Comparison of ENCODE assay signal across 17 cellular contexts in the genomic region with DNA sequence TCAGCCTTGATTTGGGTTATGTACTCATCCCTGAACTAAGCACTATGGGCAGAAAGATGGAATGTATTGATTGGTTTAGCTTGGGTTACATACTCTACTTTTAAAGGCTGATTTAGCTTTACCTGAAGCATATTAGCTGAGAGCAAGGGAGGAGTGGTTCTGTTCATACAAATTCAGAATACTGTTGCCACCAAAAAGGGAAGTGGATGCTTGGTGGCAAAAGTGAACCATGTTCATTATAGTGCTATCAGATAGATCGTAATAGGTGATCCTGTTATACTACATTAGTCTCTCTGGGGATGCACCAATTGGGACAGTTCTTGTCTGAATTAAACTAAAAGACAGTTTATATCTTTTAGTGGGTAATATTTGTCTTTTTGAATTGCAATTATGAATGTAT. TPM values are rescaled to one million over a fixed set of nuclear protein-coding genes. Genes with fewer than 3 reads are reported as not detected.
DNase-seq lines count a peak whose midpoint lies in the region; FAIRE-seq and TF ChIP-seq lines count a peak whose summit lies in the region.
"Had no signal": no experiment of that assay in that cellular context is flagged by ENCODE, and none has a peak within 500 bp of the region (broad histone marks: within the 10 kb centered on the region; RNA-seq: fewer than 3 reads in every experiment).

No MANE protein-coding gene starts in this region.

- 91 to 100% (median 92%) methylated on average over 1 of the region's 1 CpG for WGBS in small intestine, 3 donors

- no peak for TF ChIP-seq CTCF in neutrophil (IDR thresholded peaks at IDR 0.05)

- peak; percentile 5 for DNase-seq in SIG-M5 treated with dmso at 0.1 percent for 504 hours (lab: John Stamatoyannopoulos, UW; ENCODE audit: unreplicated experiment)
- DNase-seq in SIG-M5 (lab: John Stamatoyannopoulos, UW): no peak
- DNase-seq in MV-4-11 (lab: John Stamatoyannopoulos, UW): peak; percentile 25
- DNase-seq in SKM-1 (lab: John Stamatoyannopoulos, UW; ENCODE audit: unreplicated experiment): peak; percentile 10
- DNase-seq in small intestine: no peak
- DNase-seq in NCI-H1436 (lab: John Stamatoyannopoulos, UW): no peak
- DNase-seq in activated CD4-positive, alpha-beta T cell treated with anti-CD3 and anti-CD28 coated beads, Interleukin-2, amount 50 U/mL, for 48 hours: no peak
- DNase-seq: Caco-2, DMS153, NCI-H1105 treated with DMSO at 0.1 percent for 48 hours, NCI-H187, NCI-H2107, NCI-H510A, NCI-H774 had no signal

- FAIRE-seq in small intestine (lab: Jason Lieb, UNC): no peak

- H3K4me1 ChIP-seq in neutrophil (ENCODE audit: control insufficient read depth in 1 of 2, insufficient read depth in 1 of 2, low read depth in 1 of 2, low read length in 1 of 2) (peaks cover 29 to 32% of the 10 kb centered on the region in 2 experiments), small intestine (ENCODE audit: control insufficient read depth in 2 of 2, insufficient read depth in 1 of 2, low read depth in 1 of 2, low read length in 1 of 2) (no peaks in the 10 kb centered on the region)

- peak overlapping the region; percentile 71 for H3K27ac ChIP-seq in neutrophil
- H3K27ac ChIP-seq in small intestine (ENCODE audit: low read depth in 1 of 2, low read length in 1 of 2): no peak overlapping the region
- H3K27ac ChIP-seq: 22Rv1, C4-2B had no signal

- H3K36me3 ChIP-seq in neutrophil (peaks cover 2% of the 10 kb centered on the region), small intestine (ENCODE audit: control insufficient read depth in 2 of 2, insufficient read depth in 2 of 2, low read length in 2 of 2) (no peaks in the 10 kb centered on the region)

- H3K4me3 ChIP-seq in neutrophil (ENCODE audit: low read depth in 1 of 2, low read length in 1 of 2) (no peak overlapping the region), small intestine (ENCODE audit: low read depth in 1 of 2, low read length in 2 of 2) (no peak overlapping the region)

- H3K9me3 ChIP-seq in neutrophil (no peaks in the 10 kb centered on the region), small intestine (ENCODE audit: control insufficient read depth, low read depth) (no peaks in the 10 kb centered on the region)

- no peaks in the 10 kb centered on the region for H3K27me3 ChIP-seq in neutrophil
- H3K27me3 ChIP-seq in small intestine (ENCODE audit: control insufficient read depth in 2 of 2, insufficient read depth in 2 of 2, low read length in 2 of 2): no peaks in the 10 kb centered on the region

RNA-seq across cellular contexts. Expression of a gene that starts 44.5 kb away (rescaled TPM):
- polyA plus RNA-seq in small intestine: 10 to 100 TPM; 10.3 to 35.6 (median 15.1) TPM

Comparison
In these comparisons a context has a peak if more than half of its experiments do, and no peak if none do; other contexts are left out.
1. DNase-seq: peak in SIG-M5 treated with dmso at 0.1 percent for 504 hours (single experiment), MV-4-11 (single experiment) and SKM-1 (single experiment); none in SIG-M5 (single experiment), small intestine (single experiment), NCI-H1436 (single experiment) and activated CD4-positive, alpha-beta T cell treated with anti-CD3 and anti-CD28 coated beads, Interleukin-2, amount 50 U/mL, for 48 hours (0 of 2).